ENCODE assay signal across 22 cellular contexts in genomic region chr11:33027233-33027632, GRCh38. TPM values are rescaled to one million over a fixed set of nuclear protein-coding genes. Genes with fewer than 3 reads are reported as not detected.
A peak's percentile ranks its signal among the peaks of the same experiment; 100 is the strongest.
DNase-seq lines count a peak whose midpoint lies in the region; ATAC-seq, FAIRE-seq and TF ChIP-seq lines count a peak whose summit lies in the region.
"Had no signal": no experiment of that assay in that cellular context is flagged by ENCODE, and none has a peak within 500 bp of the region (broad histone marks: within the 10 kb centered on the region; RNA-seq: fewer than 3 reads in every experiment).

No MANE protein-coding gene starts in this region.

- no TSS peak for BruUV-seq in IMR-90 (replicated peaks; lab: Mats Ljungman, UMichigan)

- intact Hi-C loops in IMR-90 (cut with micrococcal nuclease), result no loop called here

- no peak overlapping the region for H3K27ac Mint-ChIP-seq in astrocyte (ENCODE audit: unreplicated experiment)
- H3K27ac Mint-ChIP-seq in activated naive CD4-positive, alpha-beta T cell treated with anti-CD3 and anti-CD28 coated beads, Interleukin-2, amount 10 ng/mL, durations not matched to agents 7 days and 5 days, result no peak overlapping the region
- H3K27ac Mint-ChIP-seq: CD14-positive monocyte; CD8-positive, alpha-beta T cell; H9; IgD-negative memory B cell had no signal

- H3K4me3 ChIP-seq in IMR-90 (ENCODE audit: insufficient read depth, low read depth, low read length), result no peak overlapping the region
- no peak overlapping the region for H3K4me3 ChIP-seq in astrocyte (ENCODE audit: insufficient read depth, low read depth, low read length)
- H3K4me3 ChIP-seq in osteoblast (ENCODE audit: insufficient read depth, low read length), result no peak overlapping the region
- H3K4me3 ChIP-seq: GM12878 had no signal

- H2AFZ ChIP-seq in IMR-90 (replicated peaks; ENCODE audit: low read length, poor library complexity), result no peak overlapping the region
- no peak overlapping the region for H2AFZ ChIP-seq in astrocyte (ENCODE audit: low read depth, low read length)
- no peak overlapping the region for H2AFZ ChIP-seq in osteoblast (ENCODE audit: low read length)

- no peak overlapping the region for H4K5ac ChIP-seq in IMR-90 (ENCODE audit: low read depth, low read length)

- H2AK5ac ChIP-seq in IMR-90 (ENCODE audit: low read depth, low read length), result no peak overlapping the region

- TF ChIP-seq POLR2A in IMR-90 (IDR thresholded peaks at IDR 0.05; ENCODE audit: low read depth, low read length), result no peak

- H2BK20ac ChIP-seq in IMR-90 (ENCODE audit: low read depth, low read length), result no peak overlapping the region

- H3K27me3 Mint-ChIP-seq in astrocyte (ENCODE audit: low read depth, unreplicated experiment), result no peaks in the 10 kb centered on the region
- H3K27me3 Mint-ChIP-seq in activated naive CD4-positive, alpha-beta T cell treated with anti-CD3 and anti-CD28 coated beads, Interleukin-2, amount 10 ng/mL, durations not matched to agents 7 days and 5 days, result peaks cover 18% of the 10 kb centered on the region

- H2BK15ac ChIP-seq in IMR-90 (ENCODE audit: low read depth, low read length), result no peak overlapping the region

- H3K9me1 ChIP-seq in IMR-90 (ENCODE audit: insufficient read depth, low read length), result no peaks in the 10 kb centered on the region

- H3K36me3 Mint-ChIP-seq in astrocyte (ENCODE audit: low read depth, unreplicated experiment), result no peaks in the 10 kb centered on the region
- no peaks in the 10 kb centered on the region for H3K36me3 Mint-ChIP-seq in activated naive CD4-positive, alpha-beta T cell treated with anti-CD3 and anti-CD28 coated beads, Interleukin-2, amount 10 ng/mL, durations not matched to agents 7 days and 5 days

- H4K91ac ChIP-seq in IMR-90 (ENCODE audit: insufficient read depth, low read depth, low read length), result no peak overlapping the region

- DNase-seq in EL, result peak; percentile 25
- peak; percentile 43 for DNase-seq in IMR-90
- DNase-seq in astrocyte (ENCODE audit: low read depth), result peak; percentile 35
- DNase-seq in osteoblast (ENCODE audit: insufficient read length, low spot score, missing footprints), result no peak
- no peak for DNase-seq in NCI-H1105 (lab: John Stamatoyannopoulos, UW)
- DNase-seq in NCI-H2107 treated with DMSO at 0.1 percent for 48 hours (lab: John Stamatoyannopoulos, UW; ENCODE audit: unreplicated experiment), result no peak
- no peak for DNase-seq in activated naive CD4-positive, alpha-beta T cell treated with anti-CD3 and anti-CD28 coated beads, Interleukin-2, amount 10 ng/mL, durations not matched to agents 7 days and 5 days
- DNase-seq: CD8-positive, alpha-beta T cell; COR-L47; DMS153; DND-41; GOT3; H9; KG1 had no signal

- CTCF ChIA-PET in IMR-90 (lab: Yijun Ruan, JAX), result interaction anchor here (0.6 to 0.9 kb wide), 3 partner anchors 29 to 851 kb away, joined by 3 to 5 read pairs (median 3); no protein-coding TSS in a partner anchor
- CTCF ChIA-PET in activated naive CD4-positive, alpha-beta T cell treated with anti-CD3 and anti-CD28 coated beads, Interleukin-2, amount 10 ng/mL, durations not matched to agents 7 days and 5 days (lab: Charles Lee), result interaction anchor here (1.0 kb wide), 1 partner anchor 13 kb away, joined by 3 read pairs; the partner anchor contains the start of gene TCP11L1

- H3K36me3 ChIP-seq in IMR-90 (ENCODE audit: control insufficient read depth, insufficient read depth, low read length) (no peaks in the 10 kb centered on the region), astrocyte (ENCODE audit: insufficient read depth, low read length) (peaks cover 3% of the 10 kb centered on the region), osteoblast (ENCODE audit: insufficient read depth, low read length) (peaks cover 9% of the 10 kb centered on the region)

- H3K14ac ChIP-seq in IMR-90 (replicated peaks; ENCODE audit: low read depth, low read length), result no peak overlapping the region

- peak overlapping the region; percentile 1 for H2BK5ac ChIP-seq in IMR-90 (ENCODE audit: low read depth, low read length, poor library complexity, severe bottlenecking)

- no peak overlapping the region for H3K4me3 Mint-ChIP-seq in astrocyte (ENCODE audit: unreplicated experiment)
- H3K4me3 Mint-ChIP-seq in activated naive CD4-positive, alpha-beta T cell treated with anti-CD3 and anti-CD28 coated beads, Interleukin-2, amount 10 ng/mL, durations not matched to agents 7 days and 5 days, result no peak overlapping the region
- H3K4me3 Mint-ChIP-seq: CD14-positive monocyte; CD8-positive, alpha-beta T cell; H9; IgD-negative memory B cell had no signal

- no peak for FAIRE-seq in astrocyte (lab: Jason Lieb, UNC)
- FAIRE-seq: A204.1, D721Med, GM12878, GM18507 had no signal

- H3K27ac ChIP-seq in IMR-90 (ENCODE audit: insufficient read depth, low read length), result no peak overlapping the region
- no peak overlapping the region for H3K27ac ChIP-seq in astrocyte (ENCODE audit: low read depth, low read length)
- H3K27ac ChIP-seq in osteoblast (ENCODE audit: low read depth, low read length), result no peak overlapping the region
- H3K27ac ChIP-seq: HL-60 had no signal

- in situ Hi-C loops in IMR-90 (cut with MboI; ENCODE audit: low sequenced_read_pairs), result no loop called here

- TF ChIP-seq RAD21 in IMR-90 (IDR thresholded peaks at IDR 0.05; ENCODE audit: low read length), result no peak

- dilution Hi-C loops in IMR-90 (cut with HindIII; ENCODE audit: low sequenced_read_pairs, unreplicated experiment), result no loop called here

- H3K79me2 ChIP-seq in astrocyte (ENCODE audit: insufficient read depth, low read length) (no peaks in the 10 kb centered on the region), osteoblast (ENCODE audit: insufficient read depth, low read length) (peaks cover 12% of the 10 kb centered on the region)

- H3K56ac ChIP-seq in IMR-90 (ENCODE audit: extremely low read depth, insufficient read depth, low read length), result no peak overlapping the region

- no peaks in the 10 kb centered on the region for H3K9me3 Mint-ChIP-seq in astrocyte (ENCODE audit: unreplicated experiment)
- no peaks in the 10 kb centered on the region for H3K9me3 Mint-ChIP-seq in activated naive CD4-positive, alpha-beta T cell treated with anti-CD3 and anti-CD28 coated beads, Interleukin-2, amount 10 ng/mL, durations not matched to agents 7 days and 5 days
- H3K9me3 Mint-ChIP-seq: CD14-positive monocyte; CD8-positive, alpha-beta T cell; H9; IgD-negative memory B cell had no signal

- no peak overlapping the region for H2AK9ac ChIP-seq in IMR-90 (replicated peaks; ENCODE audit: low read depth, low read length, poor library complexity)

- H4K20me1 ChIP-seq in IMR-90 (ENCODE audit: insufficient read depth, low read length) (peaks cover 3% of the 10 kb centered on the region; the same call in 1 of the 2 replicates), astrocyte (ENCODE audit: insufficient read depth, low read length) (no peaks in the 10 kb centered on the region), osteoblast (ENCODE audit: insufficient read depth, low read length) (peaks cover 3% of the 10 kb centered on the region)

- POLR2A ChIA-PET in IMR-90 (lab: Charles Lee; ENCODE audit: unreplicated experiment), result interaction anchor here (0.9 kb wide), 1 partner anchor 11 kb away, joined by 3 read pairs; no protein-coding TSS in a partner anchor

- H3K4me1 Mint-ChIP-seq in astrocyte (ENCODE audit: low read depth, unreplicated experiment), result peaks cover 14% of the 10 kb centered on the region
- H3K4me1 Mint-ChIP-seq in activated naive CD4-positive, alpha-beta T cell treated with anti-CD3 and anti-CD28 coated beads, Interleukin-2, amount 10 ng/mL, durations not matched to agents 7 days and 5 days, result no peaks in the 10 kb centered on the region
- H3K4me1 Mint-ChIP-seq: IgD-negative memory B cell had no signal

- H3K9ac ChIP-seq in IMR-90 (ENCODE audit: low read depth, low read length) (no peak overlapping the region), astrocyte (ENCODE audit: low read length) (no peak overlapping the region)

- no peak overlapping the region for H3K23ac ChIP-seq in IMR-90 (ENCODE audit: low read depth, low read length)

- no CpG with 5 or more reads among the region's 2 CpGs for WGBS in IMR-90 (ENCODE audit: extremely low coverage in 2 of 2, insufficient read length in 1 of 2), 2 experiments

- H3K4me1 ChIP-seq in IMR-90 (ENCODE audit: control insufficient read depth, insufficient read depth, low read length), result peaks cover 4% of the 10 kb centered on the region
- peaks cover 18% of the 10 kb centered on the region for H3K4me1 ChIP-seq in astrocyte (ENCODE audit: insufficient read depth, low read length)
- H3K4me1 ChIP-seq in osteoblast (ENCODE audit: insufficient read depth, low read length), result peaks cover 19% of the 10 kb centered on the region

- H2BK120ac ChIP-seq in IMR-90 (ENCODE audit: low read depth, low read length), result no peak overlapping the region

- no peak overlapping the region for H3K4ac ChIP-seq in IMR-90 (ENCODE audit: low read depth, low read length)

- no peak overlapping the region for H4K8ac ChIP-seq in IMR-90 (ENCODE audit: low read depth in 2 of 2, low read length in 2 of 2)

- TF ChIP-seq CTCF in IMR-90 (conservative IDR thresholded peaks at IDR 0.05; ENCODE audit: low read depth, low read length) (no peak), astrocyte (IDR thresholded peaks at IDR 0.05; ENCODE audit: insufficient read depth, low read depth, low read length) (no peak), osteoblast (IDR thresholded peaks at IDR 0.05; ENCODE audit: extremely low read depth, low read depth, low read length) (no peak)

- H3K9me3 ChIP-seq in IMR-90 (ENCODE audit: control insufficient read depth, insufficient read depth, low read length) (no peaks in the 10 kb centered on the region), astrocyte (ENCODE audit: insufficient read depth, low read depth, low read length) (no peaks in the 10 kb centered on the region), osteoblast (ENCODE audit: low read depth, low read length) (no peaks in the 10 kb centered on the region)

- H3K27me3 ChIP-seq in IMR-90 (ENCODE audit: control insufficient read depth, insufficient read depth, low read length) (no peaks in the 10 kb centered on the region), astrocyte (ENCODE audit: insufficient read depth, low read length) (no peaks in the 10 kb centered on the region), osteoblast (ENCODE audit: insufficient read depth, low read length) (no peaks in the 10 kb centered on the region)

- H3K18ac ChIP-seq in IMR-90 (ENCODE audit: low read depth, low read length), result no peak overlapping the region

- peaks cover 10% of the 10 kb centered on the region in 2 experiments; a peak in 3 of 4 replicates for H3K79me1 ChIP-seq in IMR-90 (ENCODE audit: low read depth in 1 of 2, low read length in 2 of 2)

- ATAC-seq in IMR-90 (ENCODE audit: low read depth) (peak; percentile 54), GM18909 (IDR thresholded peaks at IDR 0.05; ENCODE audit: poor library complexity, unreplicated experiment) (no peak)
- ATAC-seq: CD8-positive, alpha-beta T cell; GM12878 had no signal

- H3K4me2 ChIP-seq in IMR-90 (ENCODE audit: low read depth, low read length), result peak overlapping the region; percentile 52; the same call in 1 of the 2 replicates
- H3K4me2 ChIP-seq in astrocyte (ENCODE audit: low read length), result peak overlapping the region; percentile 21
- H3K4me2 ChIP-seq in osteoblast (ENCODE audit: insufficient read depth, low read length), result peak overlapping the region; percentile 34

RNA-seq across cellular contexts. Expression of gene DEPDC7, which starts 11.6 kb away (rescaled TPM):
- total RNA-seq in IMR-90 (2012; rRNA removed), result 9.7 TPM in 2 replicates
- polyA plus RNA-seq in IMR-90 (2012; rRNA removed), result 5.9 and 7.4 TPM in 2 replicates
- 1.2 and 1.6 TPM in 2 replicates for polyA plus RNA-seq in IMR-90 (2012; cell fraction: cytosol; rRNA removed)
- 2.8 and 14.1 TPM in 2 replicates for polyA plus RNA-seq in IMR-90 (2012; cell fraction: nucleus; rRNA removed; ENCODE audit: low replicate concordance)
- 3.7 and 4.0 TPM in 2 replicates for total RNA-seq in astrocyte
- 13.3 and 14.5 TPM in 2 replicates for total RNA-seq in osteoblast
- polyA plus RNA-seq: IgD-negative memory B cell had no signal

RNA-seq across cellular contexts. Expression of gene TCP11L1, which starts 12.1 kb away (rescaled TPM):
- total RNA-seq in IMR-90 (2012; rRNA removed), result 17.4 and 23.1 TPM in 2 replicates
- 13.7 and 13.9 TPM in 2 replicates for polyA plus RNA-seq in IMR-90 (2012; rRNA removed)
- 8.7 and 8.9 TPM in 2 replicates for polyA plus RNA-seq in IMR-90 (2012; cell fraction: cytosol; rRNA removed)
- 9.7 and 14.1 TPM in 2 replicates for polyA plus RNA-seq in IMR-90 (2012; cell fraction: nucleus; rRNA removed; ENCODE audit: low replicate concordance)
- total RNA-seq in astrocyte, result 28.8 and 29.7 TPM in 2 replicates
- total RNA-seq in osteoblast, result 32.7 and 35.8 TPM in 2 replicates

Comparison
In these comparisons a context has a peak if more than half of its experiments do, and no peak if none do; other contexts are left out.
1. DNase-seq: peak in EL (single experiment), IMR-90 (single experiment) and astrocyte (single experiment); none in osteoblast (single experiment), NCI-H1105 (single experiment), NCI-H2107 treated with DMSO at 0.1 percent for 48 hours (single experiment) and activated naive CD4-positive, alpha-beta T cell treated with anti-CD3 and anti-CD28 coated beads, Interleukin-2, amount 10 ng/mL, durations not matched to agents 7 days and 5 days (single experiment).
2. Peak in every context shown above with its lines, with median percentiles within 50 percentile points of each other: H3K4me2 ChIP-seq.